Comparison of ENCODE assay signal across 8 cellular contexts in the genomic region with DNA sequence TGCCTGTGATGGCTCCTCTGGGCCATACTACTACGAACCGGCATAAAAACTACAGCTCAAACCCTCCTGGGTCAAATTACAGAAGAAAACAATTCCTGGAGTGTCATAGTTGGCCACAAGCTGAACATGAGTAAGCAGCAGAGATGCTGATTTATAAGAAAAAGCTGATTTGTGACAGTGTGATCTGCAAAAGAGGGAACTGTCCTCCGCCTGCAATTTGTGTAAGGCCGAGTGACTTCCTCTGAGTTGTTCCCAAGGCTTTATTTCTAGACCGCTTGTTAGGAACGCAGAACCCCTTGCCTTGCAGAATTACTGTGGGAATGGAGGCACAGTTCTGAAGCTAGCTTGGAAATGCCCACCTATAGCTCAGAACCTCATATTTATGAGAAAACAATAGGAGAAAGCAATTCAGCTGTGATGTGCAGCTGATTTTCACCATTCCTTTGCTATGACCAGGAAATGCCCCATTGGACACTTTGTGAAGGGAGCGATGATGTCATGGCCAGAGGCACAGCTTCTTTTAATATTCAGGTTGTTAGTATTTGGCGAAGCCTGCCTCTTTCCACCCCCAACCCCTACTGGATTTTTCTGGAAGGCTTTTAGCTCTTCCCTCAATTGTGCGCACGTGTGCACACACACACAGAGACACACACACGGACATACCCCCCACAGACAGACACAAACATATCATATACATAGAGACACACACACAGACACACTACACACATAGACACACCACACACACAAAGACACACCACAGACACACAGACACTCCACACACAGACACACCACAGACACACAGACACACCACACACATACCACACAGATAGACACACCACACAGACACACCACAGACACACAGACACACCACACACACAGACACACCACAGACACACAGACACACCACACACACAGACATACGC. TPM values are rescaled to one million over a fixed set of nuclear protein-coding genes. Genes with fewer than 3 reads are reported as not detected.
DNase-seq lines count a peak whose midpoint lies in the region; ATAC-seq and TF ChIP-seq lines count a peak whose summit lies in the region.

No MANE protein-coding gene starts in this region.

- POLR2A ChIA-PET in activated naive CD8-positive, alpha-beta T cell treated with anti-CD3 and anti-CD28 coated beads, Interleukin-2, amount 10 ng/mL, durations not matched to agents 7 days and 5 days (lab: Charles Lee) = interaction anchor here (0.7 to 11.1 kb wide), 7 partner anchors 9 to 103 kb away, joined by 3 to 175 read pairs (median 7); partner anchors contain the start of genes IER5 and MR1
- POLR2A ChIA-PET in GM10248 (lab: Yijun Ruan, JAX) = interaction anchor here (0.8 to 2.0 kb wide), 6 partner anchors 17 to 47 kb away, joined by 3 to 18 read pairs (median 4); no protein-coding TSS in a partner anchor

- H2AFZ ChIP-seq in ACC112 (ENCODE audit: low read length, unreplicated experiment) = peak overlapping the region; percentile 82

- no peaks in the 10 kb centered on the region for H3K9me3 Mint-ChIP-seq in activated naive CD8-positive, alpha-beta T cell treated with anti-CD3 and anti-CD28 coated beads, Interleukin-2, amount 10 ng/mL, durations not matched to agents 7 days and 5 days

- H3K4me3 Mint-ChIP-seq in activated naive CD8-positive, alpha-beta T cell treated with anti-CD3 and anti-CD28 coated beads, Interleukin-2, amount 10 ng/mL, durations not matched to agents 7 days and 5 days = peak overlapping the region; percentile 44

- peaks cover 1% of the 10 kb centered on the region for H3K36me3 Mint-ChIP-seq in activated naive CD8-positive, alpha-beta T cell treated with anti-CD3 and anti-CD28 coated beads, Interleukin-2, amount 10 ng/mL, durations not matched to agents 7 days and 5 days

- peaks cover 3% of the 10 kb centered on the region for H3K27me3 Mint-ChIP-seq in activated naive CD8-positive, alpha-beta T cell treated with anti-CD3 and anti-CD28 coated beads, Interleukin-2, amount 10 ng/mL, durations not matched to agents 7 days and 5 days

- no peak for TF ChIP-seq CTCF in GM10248 (IDR thresholded peaks at IDR 0.05; ENCODE audit: control extremely low read depth, extremely low read depth, low read depth, missing control alignments)

- H3K36me3 ChIP-seq in ACC112 (ENCODE audit: insufficient read depth, low read length) = no peaks in the 10 kb centered on the region

- H3K27ac ChIP-seq in ACC112 (ENCODE audit: low read depth, low read length) = peak overlapping the region; percentile 92

- H3K4me1 Mint-ChIP-seq in activated naive CD8-positive, alpha-beta T cell treated with anti-CD3 and anti-CD28 coated beads, Interleukin-2, amount 10 ng/mL, durations not matched to agents 7 days and 5 days = peaks cover 71% of the 10 kb centered on the region

- H3K4me3 ChIP-seq in ACC112 (ENCODE audit: low read depth, low read length) = peak overlapping the region; percentile 47

- CTCF ChIA-PET in GM10248 (lab: Yijun Ruan, JAX) = interaction anchor here (0.8 to 16.0 kb wide), 15 partner anchors 7 to 620 kb away, joined by 3 to 300 read pairs (median 6); partner anchors contain the start of gene MR1

- peak overlapping the region; percentile 86 for H3K27ac Mint-ChIP-seq in activated naive CD8-positive, alpha-beta T cell treated with anti-CD3 and anti-CD28 coated beads, Interleukin-2, amount 10 ng/mL, durations not matched to agents 7 days and 5 days

- peak; percentile 69 for DNase-seq in HPDE6-E6E7 (ENCODE audit: extremely low spot score)
- no peak for DNase-seq in activated naive CD8-positive, alpha-beta T cell treated with anti-CD3 and anti-CD28 coated beads, Interleukin-2, amount 10 ng/mL, durations not matched to agents 7 days and 5 days
- DNase-seq in left lobe of liver (ENCODE audit: low spot score) = no peak
- DNase-seq in NCI-H1048 (lab: John Stamatoyannopoulos, UW) = no peak
- DNase-seq in GM10248 (ENCODE audit: extremely low spot score) = no peak
- no peak for DNase-seq in inferior parietal cortex (ENCODE audit: extremely low spot score)

- H3K79me2 ChIP-seq in ACC112 (ENCODE audit: control insufficient read depth, insufficient read depth, low read length, unreplicated experiment) = no peaks in the 10 kb centered on the region

- ATAC-seq in activated naive CD8-positive, alpha-beta T cell treated with anti-CD3 and anti-CD28 coated beads, Interleukin-2, amount 10 ng/mL, durations not matched to agents 7 days and 5 days (ENCODE audit: low read depth) = no peak
- ATAC-seq in left lobe of liver = peak; percentile 35
- no peak for ATAC-seq in GM21381 (IDR thresholded peaks at IDR 0.05; ENCODE audit: unreplicated experiment)

- no peaks in the 10 kb centered on the region for H3K27me3 ChIP-seq in ACC112 (ENCODE audit: insufficient read depth, low read length)

- H3K4me1 ChIP-seq in ACC112 (ENCODE audit: control insufficient read depth, insufficient read depth, low read length, unreplicated experiment) = peaks cover 46% of the 10 kb centered on the region

RNA-seq across cellular contexts. Expression of gene IER5, which starts 47.6 kb away (rescaled TPM):
- total RNA-seq in activated naive CD8-positive, alpha-beta T cell treated with anti-CD3 and anti-CD28 coated beads, Interleukin-2, amount 10 ng/mL, durations not matched to agents 7 days and 5 days = 10 to 100 TPM; 36.6 to 36.8 TPM
- 3.0 TPM for total RNA-seq in left lobe of liver
